ENCODE assay signal across 10 cellular contexts in the genomic region with DNA sequence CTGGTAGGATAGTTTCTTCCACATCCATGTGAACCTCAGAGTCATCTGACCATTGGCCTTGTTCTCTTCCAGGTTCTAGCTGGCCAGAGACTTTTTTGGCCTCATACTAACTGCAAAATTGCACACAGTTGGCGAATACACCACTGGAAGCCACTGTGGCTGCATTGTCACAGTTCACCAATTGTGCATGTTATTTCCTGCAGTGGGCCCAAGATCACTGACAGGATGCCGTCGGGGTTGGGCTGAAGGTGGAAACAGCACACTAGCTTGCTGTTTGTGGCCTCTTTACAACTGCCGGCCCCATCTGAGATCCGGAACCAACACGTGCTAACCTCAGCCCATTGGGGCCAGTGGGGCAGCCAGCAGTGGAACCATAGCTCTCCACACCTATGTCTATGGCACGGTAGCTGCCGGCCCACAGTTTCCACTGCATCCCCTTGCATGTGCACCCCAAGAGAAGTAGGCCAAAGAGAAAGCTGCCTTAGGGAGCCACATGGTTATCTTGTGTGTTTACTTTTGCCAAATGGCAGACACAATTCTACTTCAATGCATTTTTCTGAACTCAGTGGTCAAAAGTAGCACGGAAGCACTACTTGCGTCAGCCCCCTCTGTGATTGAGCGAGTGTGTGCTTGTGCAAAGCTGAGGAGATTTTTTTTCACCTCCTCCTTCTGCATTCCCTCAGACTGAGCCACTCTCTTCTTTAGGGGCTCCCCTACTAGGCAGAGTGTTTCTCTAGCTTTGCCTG.
DNase-seq lines count a peak whose midpoint lies in the region; ATAC-seq lines count a peak whose summit lies in the region.
"Had no signal": no experiment of that assay in that cellular context is flagged by ENCODE, and none has a peak within 500 bp of the region (broad histone marks: within the 10 kb centered on the region; RNA-seq: fewer than 3 reads in every experiment).

No MANE protein-coding gene starts in this region.

- ATAC-seq in GM21737 (IDR thresholded peaks at IDR 0.05; ENCODE audit: unreplicated experiment) = peak; percentile 38

- no peaks in the 10 kb centered on the region for H4K20me1 ChIP-seq in BLaER1 treated with 17β-estradiol and CSF1 and Interleukin-3, amounts not matched to agents 10 nM and 100 nM

- no peaks in the 10 kb centered on the region for H3K36me3 ChIP-seq in BLaER1 treated with 17β-estradiol and CSF1 and Interleukin-3, amounts not matched to agents 10 nM and 100 nM
- H3K36me3 ChIP-seq: ovary had no signal

- peak overlapping the region; percentile 84 to 100 (median 99); a peak in 21 of 22 replicates for H3K27ac ChIP-seq in BLaER1 treated with 17β-estradiol and CSF1 and Interleukin-3, amounts not matched to agents 10 nM and 100 nM
- H3K27ac ChIP-seq: C4-2B had no signal

- DNase-seq in T-helper 2 cell (peak; percentile 4 to 88 (median 32)), dermis microvascular lymphatic vessel endothelial cell (ENCODE audit: low read depth in 2 of 2) (peak; percentile 30 to 47), RPMI8226 (no peak), COLO668 (lab: John Stamatoyannopoulos, UW; ENCODE audit: unreplicated experiment) (no peak), DMS79 treated with DMSO at 0.1 percent for 48 hours (lab: John Stamatoyannopoulos, UW) (no peak)
- peak; percentile 21 for DNase-seq in stimulated activated CD4-positive, alpha-beta T cell treated with anti-CD3 and anti-CD28 coated beads, Interleukin-12 subunit alpha, Interleukin-12 subunit beta, amount 100 ng/mL, for 4 hours

- peaks cover 94 to 100% (median 98%) of the 10 kb centered on the region in 10 experiments for H3K4me1 ChIP-seq in BLaER1 treated with 17β-estradiol and CSF1 and Interleukin-3, amounts not matched to agents 10 nM and 100 nM

- peak overlapping the region; percentile 54 to 94 (median 89); a peak in 20 of 22 replicates for H3K9ac ChIP-seq in BLaER1 treated with 17β-estradiol and CSF1 and Interleukin-3, amounts not matched to agents 10 nM and 100 nM

- no peaks in the 10 kb centered on the region for H3K27me3 ChIP-seq in BLaER1 treated with 17β-estradiol and CSF1 and Interleukin-3, amounts not matched to agents 10 nM and 100 nM
- H3K27me3 ChIP-seq: ovary had no signal

- H3K9me3 ChIP-seq in BLaER1 treated with 17β-estradiol and CSF1 and Interleukin-3, amounts not matched to agents 10 nM and 100 nM (replicated peaks in 1 of 11) = no peaks in the 10 kb centered on the region
- H3K9me3 ChIP-seq: ovary had no signal

- H3K4me3 ChIP-seq in BLaER1 treated with 17β-estradiol and CSF1 and Interleukin-3, amounts not matched to agents 10 nM and 100 nM = peak overlapping the region in 4 of 10 experiments; percentile 2 to 12 (median 6); a peak in 2 of 20 replicates
- H3K4me3 ChIP-seq: ovary had no signal

- peak overlapping the region; percentile 84 to 95 (median 89) for H3K4me2 ChIP-seq in BLaER1 treated with 17β-estradiol and CSF1 and Interleukin-3, amounts not matched to agents 10 nM and 100 nM

Comparison
In these comparisons a context has a peak if more than half of its experiments do, and no peak if none do; other contexts are left out.
1. DNase-seq: peak in T-helper 2 cell (5 of 5), dermis microvascular lymphatic vessel endothelial cell (2 of 2) and stimulated activated CD4-positive, alpha-beta T cell treated with anti-CD3 and anti-CD28 coated beads, Interleukin-12 subunit alpha, Interleukin-12 subunit beta, amount 100 ng/mL, for 4 hours (single experiment); none in RPMI8226 (single experiment), COLO668 (single experiment) and DMS79 treated with DMSO at 0.1 percent for 48 hours (single experiment).